ENCODE assay signal across 6 cellular contexts in the genomic region with DNA sequence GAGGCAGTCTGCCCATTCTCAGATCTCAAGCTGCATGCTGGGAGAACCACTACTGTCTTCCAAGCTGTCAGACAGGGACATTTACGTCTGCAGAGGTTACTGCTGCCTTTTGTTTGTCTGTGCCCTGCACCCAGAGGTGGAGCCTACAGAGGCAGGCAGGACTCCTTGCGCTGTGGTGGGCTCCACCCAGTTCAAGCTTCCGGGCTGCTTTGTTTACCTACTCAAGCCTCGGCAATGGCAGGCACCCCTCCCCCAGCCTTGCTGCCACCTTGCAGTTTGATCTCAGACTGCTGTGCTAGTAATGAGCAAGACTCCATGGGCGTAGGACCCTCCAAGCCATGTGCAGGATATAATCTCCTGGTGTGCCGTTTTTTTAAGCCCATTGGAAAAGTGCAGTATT. TPM values are rescaled to one million over a fixed set of nuclear protein-coding genes. Genes with fewer than 3 reads are reported as not detected.
"Had no signal": no experiment of that assay in that cellular context is flagged by ENCODE, and none has a peak within 500 bp of the region (broad histone marks: within the 10 kb centered on the region; RNA-seq: fewer than 3 reads in every experiment).

No MANE protein-coding gene starts in this region.

RNA-seq across cellular contexts. Expression of a gene that starts 59.5 kb away (rescaled TPM):
- total RNA-seq: GM23248, H4, H7, HFFc6, K562 had no signal
- polyA plus RNA-seq: GM23248, IgD-negative memory B cell had no signal
